Comparison of ENCODE assay signal across 8 cellular contexts in genomic region chr3:122415104-122415744, GRCh38. TPM values are rescaled to one million over a fixed set of nuclear protein-coding genes. Genes with fewer than 3 reads are reported as not detected.
A peak's percentile ranks its signal among the peaks of the same experiment; 100 is the strongest.
DNase-seq lines count a peak whose midpoint lies in the region; ATAC-seq lines count a peak whose summit lies in the region.

No MANE protein-coding gene starts in this region.

- ATAC-seq in GM18858 (IDR thresholded peaks at IDR 0.05; ENCODE audit: unreplicated experiment) (peak; percentile 48), HG02970 (IDR thresholded peaks at IDR 0.05; ENCODE audit: low FRiP score, unreplicated experiment) (peak; percentile 38), left lobe of liver (peak; percentile 32)
- ATAC-seq in central memory CD8-positive, alpha-beta T cell (replicated peaks; ENCODE audit: extremely low read depth, poor library complexity, severe bottlenecking): peak; percentile 45

- in situ Hi-C loops in SK-MEL-5 (cut with HindIII; ENCODE audit: low pct_unique_long_range_greater_than_20kb, low sequenced_read_pairs): no loop called here

- H3K4me3 Mint-ChIP-seq in central memory CD8-positive, alpha-beta T cell: peak overlapping the region; percentile 96

- peaks cover 39% of the 10 kb centered on the region for H3K36me3 Mint-ChIP-seq in central memory CD8-positive, alpha-beta T cell (ENCODE audit: insufficient read depth)

- no peaks in the 10 kb centered on the region for H3K9me3 Mint-ChIP-seq in central memory CD8-positive, alpha-beta T cell

- H3K27me3 Mint-ChIP-seq in central memory CD8-positive, alpha-beta T cell: no peaks in the 10 kb centered on the region

- peaks cover 48% of the 10 kb centered on the region for H3K4me1 Mint-ChIP-seq in central memory CD8-positive, alpha-beta T cell

- DNase-seq in SK-MEL-5 (ENCODE audit: low read depth, low spot score): peak; percentile 70
- peak; percentile 14 to 34 for DNase-seq in central memory CD8-positive, alpha-beta T cell (ENCODE audit: low spot score in 2 of 2)
- no peak for DNase-seq in left lobe of liver (ENCODE audit: low spot score)
- DNase-seq in stimulated activated CD8-positive, alpha-beta memory T cell treated with anti-CD3 and anti-CD28 coated beads, Interleukin-7, amount 100 ng/mL, for 24 hours (ENCODE audit: low read depth): peak; percentile 5
- DNase-seq in NCI-H526 treated with DMSO at 0.1 percent for 48 hours (lab: John Stamatoyannopoulos, UW): no peak
- DNase-seq in NCI-H128 (lab: John Stamatoyannopoulos, UW; ENCODE audit: unreplicated experiment): no peak

- H3K27ac Mint-ChIP-seq in central memory CD8-positive, alpha-beta T cell (ENCODE audit: low read depth): peak overlapping the region; percentile 98

RNA-seq across cellular contexts. Expression of gene WDR5B, which starts 0.6 kb away (rescaled TPM):
- 7.7 and 7.8 TPM in 2 replicates for total RNA-seq in SK-MEL-5 (2014; rRNA removed; shearing (Covaris generic))
- 4.9 and 5.2 TPM in 2 replicates for polyA plus RNA-seq in SK-MEL-5 (2015; cell fraction: cytosol; rRNA removed)
- polyA plus RNA-seq in SK-MEL-5 (2015; cell fraction: nucleus; rRNA removed): 28.0 and 34.3 TPM in 2 replicates
- total RNA-seq in left lobe of liver: 2.3 TPM

RNA-seq across cellular contexts. Expression of gene FAM162A, which starts 31.2 kb away (rescaled TPM):
- 80.0 and 92.9 TPM in 2 replicates for total RNA-seq in SK-MEL-5 (2014; rRNA removed; shearing (Covaris generic))
- 17.2 and 29.5 TPM in 2 replicates for polyA plus RNA-seq in SK-MEL-5 (2015; cell fraction: cytosol; rRNA removed)
- 11.9 and 14.6 TPM in 2 replicates for polyA plus RNA-seq in SK-MEL-5 (2015; cell fraction: nucleus; rRNA removed)
- total RNA-seq in left lobe of liver: 49.9 TPM

RNA-seq across cellular contexts. Expression of gene MIX23, which starts 32.2 kb away (rescaled TPM):
- 72.7 and 97.1 TPM in 2 replicates for total RNA-seq in SK-MEL-5 (2014; rRNA removed; shearing (Covaris generic))
- polyA plus RNA-seq in SK-MEL-5 (2015; cell fraction: cytosol; rRNA removed): 23.7 and 43.2 TPM in 2 replicates
- polyA plus RNA-seq in SK-MEL-5 (2015; cell fraction: nucleus; rRNA removed): 65.9 and 85.6 TPM in 2 replicates
- total RNA-seq in left lobe of liver: 19.1 TPM

Comparison
In these comparisons a context has a peak if more than half of its experiments do, and no peak if none do; other contexts are left out.
1. DNase-seq: peak in SK-MEL-5 (single experiment), central memory CD8-positive, alpha-beta T cell (2 of 2) and stimulated activated CD8-positive, alpha-beta memory T cell treated with anti-CD3 and anti-CD28 coated beads, Interleukin-7, amount 100 ng/mL, for 24 hours (single experiment); none in left lobe of liver (single experiment), NCI-H526 treated with DMSO at 0.1 percent for 48 hours (single experiment) and NCI-H128 (single experiment).
2. Peak in every context shown above with its lines, with median percentiles within 50 percentile points of each other: ATAC-seq.